In the genomic region with DNA sequence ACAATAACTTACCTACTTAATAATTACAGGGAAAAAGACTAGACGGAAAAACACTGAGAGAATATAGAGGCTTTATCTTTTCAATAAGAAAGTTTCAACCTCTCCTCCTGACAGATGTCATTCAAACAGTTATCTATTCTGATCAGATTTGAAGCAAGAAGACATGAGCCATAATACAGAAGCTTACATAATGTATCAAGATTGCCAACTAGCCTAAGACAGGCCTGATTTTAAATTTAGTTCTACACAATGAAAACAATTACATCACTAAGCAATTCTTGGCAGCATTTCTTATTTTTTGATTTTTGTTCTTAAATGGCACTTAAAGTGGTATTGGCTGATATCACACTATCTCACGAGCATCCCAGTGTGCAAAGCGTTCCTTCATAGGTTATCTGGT, we compare ENCODE assay signal across 21 cellular contexts. TPM values are rescaled to one million over a fixed set of nuclear protein-coding genes. Genes with fewer than 3 reads are reported as not detected.
DNase-seq lines count a peak whose midpoint lies in the region; ATAC-seq and TF ChIP-seq lines count a peak whose summit lies in the region.
"Had no signal": no experiment of that assay in that cellular context is flagged by ENCODE, and none has a peak within 500 bp of the region (broad histone marks: within the 10 kb centered on the region; RNA-seq: fewer than 3 reads in every experiment).

No MANE protein-coding gene starts in this region.

- ATAC-seq in gastrocnemius medialis = no peak
- ATAC-seq: Panc1, Right ventricle myocardium inferior had no signal

- intact Hi-C loops in gastrocnemius medialis (cut with DNase I; ENCODE audit: low total_unique reads) = no loop called here

- no peak overlapping the region for H3K27ac ChIP-seq in gastrocnemius medialis
- H3K27ac ChIP-seq: HL-60, KMS-11 had no signal

- H3K36me3 ChIP-seq in gastrocnemius medialis = peaks cover 0 to 29% of the 10 kb centered on the region in 2 donors
- H3K36me3 ChIP-seq: MG63 had no signal

- H3K4me1 Mint-ChIP-seq in chondrocyte (ENCODE audit: low read depth) = peaks cover 29% of the 10 kb centered on the region

- H3K27me3 Mint-ChIP-seq in chondrocyte (ENCODE audit: low read depth) = no peaks in the 10 kb centered on the region
- H3K27me3 Mint-ChIP-seq: B cell; CD4-positive, alpha-beta memory T cell had no signal

- peak overlapping the region; percentile 24 for H3K27ac Mint-ChIP-seq in chondrocyte (ENCODE audit: unreplicated experiment)
- H3K27ac Mint-ChIP-seq: B cell had no signal

- H3K9me3 Mint-ChIP-seq in chondrocyte (ENCODE audit: low read depth) = no peaks in the 10 kb centered on the region

- no peak for TF ChIP-seq CTCF in chondrocyte (IDR thresholded peaks at IDR 0.05)
- no peak for TF ChIP-seq CTCF in gastrocnemius medialis (IDR thresholded peaks at IDR 0.05 in 4 of 5, conservative IDR thresholded peaks at IDR 0.05 in 1 of 5)

- TF ChIP-seq POLR2A in gastrocnemius medialis (IDR thresholded peaks at IDR 0.05) = no peak

- in situ Hi-C loops in gastrocnemius medialis (cut with MboI; ENCODE audit: low sequenced_read_pairs in 4 of 4) = no loop called here

- H3K4me1 ChIP-seq in gastrocnemius medialis = no peaks in the 10 kb centered on the region

- H3K4me3 ChIP-seq in gastrocnemius medialis = no peak overlapping the region
- H3K4me3 ChIP-seq: MG63 had no signal

- peak; percentile 27 for DNase-seq in NCI-H82 treated with DMSO at 0.1 percent for 48 hours (lab: John Stamatoyannopoulos, UW; ENCODE audit: unreplicated experiment)
- DNase-seq in chondrocyte (ENCODE audit: low spot score) = no peak
- peak; percentile 19 for DNase-seq in inferior parietal cortex (ENCODE audit: extremely low spot score)
- DNase-seq in stromal cell of bone marrow (ENCODE audit: low read depth) = peak; percentile 13
- DNase-seq in NCI-H1105 treated with DMSO at 0.1 percent for 48 hours (lab: John Stamatoyannopoulos, UW) = no peak
- no peak for DNase-seq in gastrocnemius medialis
- no peak for DNase-seq in cerebellum (ENCODE audit: low spot score)
- DNase-seq: ACHN; CD4-positive, alpha-beta memory T cell; DMS79 treated with DMSO at 0.1 percent for 48 hours; GDM1; GOT3; MG63; NCI-H1092 treated with DMSO at 0.1 percent for 48 hours; NCI-H187; NCI-H774 had no signal

- H3K36me3 Mint-ChIP-seq in chondrocyte (ENCODE audit: low read depth) = peaks cover 11% of the 10 kb centered on the region

- no peaks in the 10 kb centered on the region for H3K27me3 ChIP-seq in gastrocnemius medialis
- H3K27me3 ChIP-seq: MG63 had no signal

- H3K9me3 ChIP-seq in gastrocnemius medialis = no peaks in the 10 kb centered on the region
- H3K9me3 ChIP-seq: MG63 had no signal

- no peak overlapping the region for H3K4me3 Mint-ChIP-seq in chondrocyte (ENCODE audit: unreplicated experiment)
- H3K4me3 Mint-ChIP-seq: B cell; CD4-positive, alpha-beta memory T cell had no signal

RNA-seq across cellular contexts. Expression of a gene that starts 41.6 kb away (rescaled TPM):
- total RNA-seq in chondrocyte = 11.6 to 15.3 TPM (median 12.8 TPM) in 3 replicates
- total RNA-seq in gastrocnemius medialis = 10 to 100 TPM in 1 of 4 donors, 1 to 10 TPM in 3; 4.0 to 12.7 (median 7.3) TPM
- total RNA-seq in cerebellum = 13.5 TPM

RNA-seq across cellular contexts. Expression of a gene that starts 49.7 kb away (rescaled TPM):
- total RNA-seq in chondrocyte = 23.7 to 35.8 TPM (median 26.7 TPM) in 3 replicates
- 10 to 100 TPM; 13.9 to 24.2 (median 20.7) TPM for total RNA-seq in gastrocnemius medialis
- total RNA-seq in cerebellum = 46.0 TPM

Comparison
In these comparisons a context has a peak if more than half of its experiments do, and no peak if none do; other contexts are left out.
1. DNase-seq: peak in NCI-H82 treated with DMSO at 0.1 percent for 48 hours (single experiment), inferior parietal cortex (single experiment) and stromal cell of bone marrow (single experiment); none in chondrocyte (single experiment), NCI-H1105 treated with DMSO at 0.1 percent for 48 hours (single experiment), gastrocnemius medialis (0 of 2) and cerebellum (single experiment).